8 cellular contexts compared by ENCODE assay signal in genomic region chr9:133133680-133134418, GRCh38. TPM values are rescaled to one million over a fixed set of nuclear protein-coding genes. Genes with fewer than 3 reads are reported as not detected.
DNase-seq lines count a peak whose midpoint lies in the region; ATAC-seq and TF ChIP-seq lines count a peak whose summit lies in the region.

No MANE protein-coding gene starts in this region.

- H3K56ac ChIP-seq in IMR-90 (ENCODE audit: extremely low read depth, insufficient read depth, low read length): peak overlapping the region; percentile 19; the same call in 1 of the 2 replicates

- no peaks in the 10 kb centered on the region for H3K27me3 ChIP-seq in IMR-90 (ENCODE audit: control insufficient read depth, insufficient read depth, low read length)
- H3K27me3 ChIP-seq in upper lobe of right lung: no peaks in the 10 kb centered on the region

- H4K5ac ChIP-seq in IMR-90 (ENCODE audit: low read depth, low read length): peak overlapping the region; percentile 28

- peak; percentile 37; the same call in 1 of the 2 replicates for TF ChIP-seq POLR2A in IMR-90 (IDR thresholded peaks at IDR 0.05; ENCODE audit: low read depth, low read length)

- no TSS peak for BruUV-seq in IMR-90 (replicated peaks; lab: Mats Ljungman, UMichigan)

- WGBS in IMR-90 (ENCODE audit: extremely low coverage in 2 of 2, insufficient read length in 1 of 2), 2 experiments: 100% methylated on average over 2 of the region's 21 CpGs; no CpG with 5 or more reads in 1 of the 2 experiments

- in situ Hi-C loops in IMR-90 (cut with MboI; ENCODE audit: low sequenced_read_pairs): no loop called here

- no peaks in the 10 kb centered on the region for H3K9me3 Mint-ChIP-seq in activated naive CD4-positive, alpha-beta T cell treated with anti-CD3 and anti-CD28 coated beads, Interleukin-2, amount 50 U/mL, for 72 hours

- peak overlapping the region; percentile 73 for H2BK5ac ChIP-seq in IMR-90 (ENCODE audit: low read depth, low read length, poor library complexity, severe bottlenecking)

- H3K14ac ChIP-seq in IMR-90 (replicated peaks; ENCODE audit: low read depth, low read length): peak overlapping the region; percentile 84; the same call in 1 of the 2 replicates

- no peak overlapping the region for H3K4me3 ChIP-seq in IMR-90 (ENCODE audit: insufficient read depth, low read depth, low read length)
- H3K4me3 ChIP-seq in upper lobe of right lung: no peak overlapping the region

- H3K9me3 ChIP-seq in IMR-90 (ENCODE audit: control insufficient read depth, insufficient read depth, low read length) (no peaks in the 10 kb centered on the region), upper lobe of right lung (no peaks in the 10 kb centered on the region)

- peak overlapping the region; percentile 51; the same call in 1 of the 3 replicates for H2BK15ac ChIP-seq in IMR-90 (ENCODE audit: low read depth, low read length)

- no peak overlapping the region for H3K9ac ChIP-seq in IMR-90 (ENCODE audit: low read depth, low read length)

- H2AK9ac ChIP-seq in IMR-90 (replicated peaks; ENCODE audit: low read depth, low read length, poor library complexity): peak overlapping the region; percentile 57

- H3K4ac ChIP-seq in IMR-90 (ENCODE audit: low read depth, low read length): peak overlapping the region; percentile 91

- dilution Hi-C loops in IMR-90 (cut with HindIII; ENCODE audit: low sequenced_read_pairs, unreplicated experiment): no loop called here

- peaks cover 44% of the 10 kb centered on the region for H4K20me1 ChIP-seq in IMR-90 (ENCODE audit: insufficient read depth, low read length)

- H3K36me3 Mint-ChIP-seq in activated naive CD4-positive, alpha-beta T cell treated with anti-CD3 and anti-CD28 coated beads, Interleukin-2, amount 50 U/mL, for 72 hours: peaks cover 0 to 6% of the 10 kb centered on the region in 2 donors

- peak overlapping the region; percentile 15 for H3K18ac ChIP-seq in IMR-90 (ENCODE audit: low read depth, low read length)

- H3K4me2 ChIP-seq in IMR-90 (ENCODE audit: low read depth, low read length): peak overlapping the region; percentile 29

- peak overlapping the region; percentile 5 to 50; a peak in 2 of 4 replicates for H4K8ac ChIP-seq in IMR-90 (ENCODE audit: low read depth in 2 of 2, low read length in 2 of 2)

- peak overlapping the region; percentile 75 for H2BK20ac ChIP-seq in IMR-90 (ENCODE audit: low read depth, low read length)

- CTCF ChIA-PET in IMR-90 (lab: Yijun Ruan, JAX): interaction anchor here (2.0 kb wide), 1 partner anchor 10 kb away, joined by 20 read pairs; no protein-coding TSS in a partner anchor

- H3K4me1 ChIP-seq in IMR-90 (ENCODE audit: control insufficient read depth, insufficient read depth, low read length) (peaks cover 31% of the 10 kb centered on the region), upper lobe of right lung (peaks cover 55% of the 10 kb centered on the region)

- peak overlapping the region; percentile 99 to 100 for H3K27ac Mint-ChIP-seq in activated naive CD4-positive, alpha-beta T cell treated with anti-CD3 and anti-CD28 coated beads, Interleukin-2, amount 50 U/mL, for 72 hours

- intact Hi-C loops in IMR-90 (cut with micrococcal nuclease) (no loop called here), head of caudate nucleus (cut with DNase I) (loop anchor here (1.0 kb wide), 1 partner anchor 15 kb away; no protein-coding TSS in a partner anchor), posterior cingulate gyrus (cut with DNase I) (no loop called here), upper lobe of right lung (cut with DNase I) (no loop called here)

- H2AK5ac ChIP-seq in IMR-90 (ENCODE audit: low read depth, low read length): peak overlapping the region; percentile 86

- TF ChIP-seq RAD21 in IMR-90 (IDR thresholded peaks at IDR 0.05; ENCODE audit: low read length): no peak

- H3K27ac ChIP-seq in IMR-90 (ENCODE audit: insufficient read depth, low read length): peak overlapping the region; percentile 68
- peak overlapping the region; percentile 97 for H3K27ac ChIP-seq in upper lobe of right lung

- no peaks in the 10 kb centered on the region for H3K36me3 ChIP-seq in IMR-90 (ENCODE audit: control insufficient read depth, insufficient read depth, low read length)
- no peaks in the 10 kb centered on the region for H3K36me3 ChIP-seq in upper lobe of right lung

- peak overlapping the region; percentile 86 for H2BK120ac ChIP-seq in IMR-90 (ENCODE audit: low read depth, low read length)

- H2AFZ ChIP-seq in IMR-90 (replicated peaks; ENCODE audit: low read length, poor library complexity): peak overlapping the region; percentile 58

- peaks cover 15 to 45% of the 10 kb centered on the region in 2 experiments; a peak in 3 of 4 replicates for H3K79me1 ChIP-seq in IMR-90 (ENCODE audit: low read depth in 1 of 2, low read length in 2 of 2)

- H3K23ac ChIP-seq in IMR-90 (ENCODE audit: low read depth, low read length): no peak overlapping the region

- TF ChIP-seq CTCF in IMR-90 (conservative IDR thresholded peaks at IDR 0.05; ENCODE audit: low read depth, low read length): no peak
- TF ChIP-seq CTCF in upper lobe of right lung (IDR thresholded peaks at IDR 0.05): no peak

- DNase-seq in DMS53 (lab: John Stamatoyannopoulos, UW) (peak; percentile 99), IMR-90 (peak; percentile 96), SK-N-DZ (ENCODE audit: low spot score) (peak; percentile 70), head of caudate nucleus (peak in 38 of 42 donors; percentile 58 to 94 (median 82)), posterior cingulate gyrus (peak in 7 of 10 donors; percentile 59 to 96 (median 82)), upper lobe of right lung (peak; percentile 88)
- DNase-seq in activated naive CD4-positive, alpha-beta T cell treated with anti-CD3 and anti-CD28 coated beads, Interleukin-2, amount 50 U/mL, for 72 hours (ENCODE audit: low spot score in 2 of 2): peak; percentile 84 to 93

- H3K9me1 ChIP-seq in IMR-90 (ENCODE audit: insufficient read depth, low read length): peaks cover 19% of the 10 kb centered on the region; the same call in 1 of the 2 replicates

- peak overlapping the region; percentile 61 for H4K91ac ChIP-seq in IMR-90 (ENCODE audit: insufficient read depth, low read depth, low read length)

- ATAC-seq in GM21529 (IDR thresholded peaks at IDR 0.05; ENCODE audit: unreplicated experiment) (peak; percentile 94), IMR-90 (ENCODE audit: low read depth) (peak; percentile 89), upper lobe of right lung (peak; percentile 86)
- ATAC-seq in activated naive CD4-positive, alpha-beta T cell treated with anti-CD3 and anti-CD28 coated beads, Interleukin-2, amount 50 U/mL, for 72 hours: peak; percentile 88 to 93

- POLR2A ChIA-PET in IMR-90 (lab: Charles Lee; ENCODE audit: unreplicated experiment): no interaction called here

TF ChIP-seq in IMR-90, 13 proteins besides CTCF, POLR2A, EP300 and RAD21:
- peak; percentile 99 for TF ChIP-seq FOS (IDR thresholded peaks at IDR 0.05; ENCODE audit: low read depth, low read length)
- TF ChIP-seq CHD1 (IDR thresholded peaks at IDR 0.05; ENCODE audit: low read depth, low read length): no peak
- TF ChIP-seq RCOR1 (IDR thresholded peaks at IDR 0.05; ENCODE audit: insufficient replicate concordance, low read length): peak; percentile 67
- peak; percentile 57; the same call in 1 of the 2 replicates for TF ChIP-seq MAZ (IDR thresholded peaks at IDR 0.05; ENCODE audit: borderline replicate concordance, low read depth, low read length)
- TF ChIP-seq MAFK (IDR thresholded peaks at IDR 0.05; ENCODE audit: low read depth, low read length): no peak
- TF ChIP-seq NFE2L2 (IDR thresholded peaks at IDR 0.05; ENCODE audit: low read depth, low read length): peak; percentile 21; the same call in 1 of the 2 replicates
- TF ChIP-seq CEBPB (IDR thresholded peaks at IDR 0.05; ENCODE audit: low read depth, low read length): no peak
- peak; percentile 49 for TF ChIP-seq MXI1 (IDR thresholded peaks at IDR 0.05; ENCODE audit: borderline replicate concordance, low read depth, low read length)
- TF ChIP-seq BHLHE40 (IDR thresholded peaks at IDR 0.05; ENCODE audit: low read depth, low read length): peak; percentile 67

RNA-seq across cellular contexts. Expression of gene RALGDS, which starts 12.8 kb away (rescaled TPM):
- 12.2 and 13.1 TPM in 2 replicates for total RNA-seq in IMR-90 (2012; rRNA removed)
- polyA plus RNA-seq in IMR-90 (2012; rRNA removed): 36.9 and 37.2 TPM in 2 replicates
- 33.9 and 37.7 TPM in 2 replicates for polyA plus RNA-seq in IMR-90 (2012; cell fraction: cytosol; rRNA removed)
- polyA plus RNA-seq in IMR-90 (2012; cell fraction: nucleus; rRNA removed; ENCODE audit: low replicate concordance): 160 and 211 TPM in 2 replicates
- 211 and 229 TPM in 2 replicates for polyA plus RNA-seq in SK-N-DZ (2014; cell fraction: cytosol; rRNA removed)
- 616 and 634 TPM in 2 replicates for polyA plus RNA-seq in SK-N-DZ (2014; cell fraction: nucleus; rRNA removed)
- total RNA-seq in activated naive CD4-positive, alpha-beta T cell treated with anti-CD3 and anti-CD28 coated beads, Interleukin-2, amount 50 U/mL, for 72 hours: 10 to 100 TPM; 45.3 to 77.0 TPM
- 66.3 TPM for total RNA-seq in upper lobe of right lung

RNA-seq across cellular contexts. Expression of gene GBGT1, which starts 29.9 kb away (rescaled TPM):
- total RNA-seq in IMR-90 (2012; rRNA removed) (0.83 and 1.8 TPM in 2 replicates), upper lobe of right lung (27.4 TPM)
- 2.4 and 3.2 TPM in 2 replicates for polyA plus RNA-seq in IMR-90 (2012; rRNA removed)
- polyA plus RNA-seq in IMR-90 (2012; cell fraction: cytosol; rRNA removed): 4.8 and 4.9 TPM in 2 replicates
- 7.1 and 11.3 TPM in 2 replicates for polyA plus RNA-seq in IMR-90 (2012; cell fraction: nucleus; rRNA removed; ENCODE audit: low replicate concordance)
- polyA plus RNA-seq in SK-N-DZ (2014; cell fraction: cytosol; rRNA removed): 2.5 and 5.4 TPM in 2 replicates
- polyA plus RNA-seq in SK-N-DZ (2014; cell fraction: nucleus; rRNA removed): 6.9 and 7.7 TPM in 2 replicates
- total RNA-seq in activated naive CD4-positive, alpha-beta T cell treated with anti-CD3 and anti-CD28 coated beads, Interleukin-2, amount 50 U/mL, for 72 hours: 1 to 10 TPM; 3.1 to 7.3 TPM
